8 cellular contexts compared by ENCODE assay signal in genomic region chr16:74984194-74984669, GRCh38. TPM values are rescaled to one million over a fixed set of nuclear protein-coding genes. Genes with fewer than 3 reads are reported as not detected.
DNase-seq lines count a peak whose midpoint lies in the region; ATAC-seq, FAIRE-seq and TF ChIP-seq lines count a peak whose summit lies in the region.

No MANE protein-coding gene starts in this region.

- 9% methylated on average over 26 of the region's 26 CpGs for WGBS in pancreas, 2 donors

- H3K4me1 ChIP-seq in fibroblast of lung (ENCODE audit: control insufficient read depth, extremely low read depth, insufficient read depth, low read length) (no peaks in the 10 kb centered on the region), pancreas (peaks cover 0 to 3% (median 0%) of the 10 kb centered on the region in 3 donors)

- H4K20me1 ChIP-seq in fibroblast of lung (ENCODE audit: control insufficient read depth, extremely low read depth, insufficient read depth, low read length) = no peaks in the 10 kb centered on the region

- peaks cover 4% of the 10 kb centered on the region; the same call in 1 of the 2 replicates for H3K9me3 ChIP-seq in AG04450 (ENCODE audit: control insufficient read depth, insufficient read depth, low read length)
- H3K9me3 ChIP-seq in fibroblast of lung (ENCODE audit: control insufficient read depth, insufficient read depth, low read depth, low read length) = no peaks in the 10 kb centered on the region
- H3K9me3 ChIP-seq in pancreas = no peaks in the 10 kb centered on the region

- TF ChIP-seq CTCF in AG04450 (IDR thresholded peaks at IDR 0.05; ENCODE audit: low read depth, low read length) (no peak), fibroblast of lung (conservative IDR thresholded peaks at IDR 0.05 in 1 of 2, IDR thresholded peaks at IDR 0.05 in 1 of 2; ENCODE audit: low read depth in 1 of 2, low read length in 2 of 2) (no peak), pancreas (IDR thresholded peaks at IDR 0.05) (no peak)

- intact Hi-C loops in pancreas (cut with DNase I) = no loop called here

- ATAC-seq in pancreas (peak; percentile 10 to 27 (median 20)), GM21737 (IDR thresholded peaks at IDR 0.05; ENCODE audit: unreplicated experiment) (no peak)

- H3K36me3 ChIP-seq in fibroblast of lung (ENCODE audit: control insufficient read depth, insufficient read depth, low read length) = no peaks in the 10 kb centered on the region
- no peaks in the 10 kb centered on the region for H3K36me3 ChIP-seq in pancreas

- H3K4me3 ChIP-seq in AG04450 (ENCODE audit: low read depth, low read length) (peak overlapping the region; percentile 97), fibroblast of lung (replicated peaks in 1 of 4; ENCODE audit: control extremely low read depth in 1 of 4, insufficient read depth in 1 of 4, low read depth in 3 of 4, low read length in 4 of 4) (peak overlapping the region; percentile 89 to 100 (median 98)), pancreas (peak overlapping the region; percentile 82 to 99 (median 88))

- H3K79me2 ChIP-seq in fibroblast of lung (ENCODE audit: control insufficient read depth, insufficient read depth, low read length) = peaks cover 10% of the 10 kb centered on the region

- H3K27ac ChIP-seq in AG04450 (ENCODE audit: low read depth, low read length) (no peak overlapping the region), fibroblast of lung (ENCODE audit: insufficient read depth, low read length) (peak overlapping the region; percentile 87), pancreas (peak overlapping the region; percentile 29 to 71 (median 44))

- CTCF ChIA-PET in AG04450 (lab: Charles Lee) (interaction anchor here (0.6 to 1.9 kb wide), 5 partner anchors 14 to 128 kb away, joined by 3 to 12 read pairs (median 6); partner anchors contain the start of gene ZNRF1), HEK293T (lab: Yijun Ruan, JAX) (no interaction called here)

- POLR2A ChIA-PET in AG04450 (lab: Yijun Ruan, JAX) (interaction anchor here (1.2 to 1.9 kb wide), 2 partner anchors 96 to 127 kb away, joined by 3 to 10 read pairs; no protein-coding TSS in a partner anchor), HEK293T (lab: Yijun Ruan, JAX) (interaction anchor here (1.0 to 1.3 kb wide), 4 partner anchors 18 to 132 kb away, joined by 3 to 9 read pairs (median 4); no protein-coding TSS in a partner anchor)

- FAIRE-seq in pancreas (lab: Jason Lieb, UNC) = no peak

- DNase-seq in AG04450 (ENCODE audit: low read depth, low spot score) (no peak), HEK293T (ENCODE audit: extremely low spot score) (no peak), fibroblast of lung (ENCODE audit: low read depth in 2 of 2) (peak in 1 of 2 donors; percentile 32), pancreas (no peak), NCI-H2171 treated with DMSO at 0.1 percent for 48 hours (lab: John Stamatoyannopoulos, UW) (no peak), GDM1 (lab: John Stamatoyannopoulos, UW) (no peak)
- peak; percentile 15 to 16 for DNase-seq in activated CD4-positive, alpha-beta T cell treated with anti-CD3 and anti-CD28 coated beads, Interleukin-2, amount 50 U/mL, for 4 hours

- peak overlapping the region; percentile 91 for H3K9ac ChIP-seq in fibroblast of lung (ENCODE audit: insufficient read depth, low read length)

- H3K27me3 ChIP-seq in AG04450 (ENCODE audit: control insufficient read depth, insufficient read depth, low read length) (no peaks in the 10 kb centered on the region), fibroblast of lung (ENCODE audit: control insufficient read depth, insufficient read depth, low read length) (no peaks in the 10 kb centered on the region), pancreas (no peaks in the 10 kb centered on the region)

- peak overlapping the region; percentile 97 for H3K4me2 ChIP-seq in fibroblast of lung (ENCODE audit: extremely low read depth, insufficient read depth, low read length)

- H2AFZ ChIP-seq in fibroblast of lung (ENCODE audit: low read length) = peak overlapping the region; percentile 98

TF ChIP-seq in HEK293T, 16 proteins besides CTCF, POLR2A, EP300 and RAD21:
- TF ChIP-seq ELF4 (IDR thresholded peaks at IDR 0.05) = no peak
- peak; percentile 43; the same call in 1 of the 2 replicates for TF ChIP-seq L3MBTL2 (conservative IDR thresholded peaks at IDR 0.05)
TF ChIP-seq in HEK293T: peak in this region for 1.

RNA-seq across cellular contexts. Expression of gene WDR59, which starts 0.7 kb away (rescaled TPM):
- 45.6 and 48.1 TPM in 2 replicates for polyA plus RNA-seq in AG04450 (2011; rRNA removed)
- polyA minus RNA-seq in AG04450 (2011; rRNA and poly(A)+ RNA removed) = 75.4 and 96.0 TPM in 2 replicates
- total RNA-seq in fibroblast of lung = 14.9 and 16.0 TPM in 2 replicates
- 30.2 and 33.7 TPM in 2 replicates for polyA plus RNA-seq in fibroblast of lung
- 18.0 and 19.2 TPM in 2 replicates for polyA plus RNA-seq in fibroblast of lung (2012)
- polyA minus RNA-seq in fibroblast of lung (ENCODE audit: low replicate concordance) = 75.2 and 88.5 TPM in 2 replicates
- 10 to 100 TPM; 23.0 to 43.7 (median 31.9) TPM for total RNA-seq in pancreas
- 10 to 100 TPM; 30.0 to 62.3 TPM for polyA plus RNA-seq in pancreas

RNA-seq across cellular contexts. Expression of gene ZNRF1, which starts 14.6 kb away (rescaled TPM):
- 31.6 and 36.5 TPM in 2 replicates for polyA plus RNA-seq in AG04450 (2011; rRNA removed)
- 29.5 and 34.9 TPM in 2 replicates for polyA minus RNA-seq in AG04450 (2011; rRNA and poly(A)+ RNA removed)
- total RNA-seq in fibroblast of lung = 18.0 and 21.1 TPM in 2 replicates
- polyA plus RNA-seq in fibroblast of lung = 21.0 and 22.8 TPM in 2 replicates
- 28.5 and 30.5 TPM in 2 replicates for polyA plus RNA-seq in fibroblast of lung (2012)
- polyA minus RNA-seq in fibroblast of lung (ENCODE audit: low replicate concordance) = 29.6 and 32.9 TPM in 2 replicates
- total RNA-seq in pancreas = 10 to 100 TPM in 1 of 6 donors, 1 to 10 TPM in 5; 5.4 to 11.4 (median 8.1) TPM
- polyA plus RNA-seq in pancreas = 1 to 10 TPM; 5.3 to 7.9 TPM

Comparison
In these comparisons a context has a peak if more than half of its experiments do, and no peak if none do; other contexts are left out.
1. DNase-seq: peak in activated CD4-positive, alpha-beta T cell treated with anti-CD3 and anti-CD28 coated beads, Interleukin-2, amount 50 U/mL, for 4 hours (2 of 2); none in AG04450 (single experiment), HEK293T (single experiment), pancreas (0 of 6), NCI-H2171 treated with DMSO at 0.1 percent for 48 hours (single experiment) and GDM1 (single experiment).
2. Peak in every context shown above with its lines, with median percentiles within 50 percentile points of each other: H3K4me3 ChIP-seq.